32 cellular contexts compared by ENCODE assay signal in the genomic region with DNA sequence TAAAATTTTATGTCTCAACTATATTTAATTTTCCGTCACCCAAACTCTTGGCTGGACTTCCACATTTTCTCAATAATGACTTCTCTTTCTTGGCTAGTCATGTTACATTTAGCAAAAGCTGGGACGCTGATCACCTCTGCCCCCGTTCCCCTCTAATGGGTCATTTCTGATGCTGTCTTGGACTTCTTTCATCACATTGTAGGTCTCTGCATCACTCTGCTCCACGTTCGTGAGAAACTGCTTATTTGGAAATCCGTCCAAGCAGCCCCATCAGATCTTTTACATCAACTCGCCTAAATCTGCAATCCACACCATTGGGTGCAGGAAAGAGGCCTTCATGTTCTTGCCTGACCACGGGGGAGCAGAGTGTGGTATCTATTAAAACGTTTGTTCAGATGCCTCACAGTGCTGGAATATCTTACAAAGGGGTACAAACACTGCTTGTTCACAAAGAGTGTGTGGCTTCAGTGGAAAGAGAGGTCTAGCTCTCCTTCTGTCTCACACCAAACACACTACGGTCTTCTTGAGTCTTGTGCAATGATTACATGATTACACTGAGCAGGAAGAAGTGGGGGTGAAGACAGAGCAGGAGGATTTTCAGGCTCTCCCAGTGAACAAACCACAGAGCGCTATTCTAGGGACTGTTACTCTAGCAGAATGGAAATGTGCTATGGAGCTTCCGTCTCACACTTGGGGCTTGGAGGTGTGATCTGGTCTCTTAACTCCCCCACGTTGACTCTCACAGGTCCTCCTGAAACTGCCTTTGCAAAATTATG.
DNase-seq lines count a peak whose midpoint lies in the region; ATAC-seq and TF ChIP-seq lines count a peak whose summit lies in the region.
"Had no signal": no experiment of that assay in that cellular context is flagged by ENCODE, and none has a peak within 500 bp of the region (broad histone marks: within the 10 kb centered on the region; RNA-seq: fewer than 3 reads in every experiment).

No MANE protein-coding gene starts in this region.

- no peak overlapping the region for H2AFZ ChIP-seq in Loucy (ENCODE audit: low read length)
- H2AFZ ChIP-seq: neural progenitor cell had no signal

- DNase-seq in GDM1 (lab: John Stamatoyannopoulos, UW) = peak; percentile 55
- DNase-seq in SKM-1 (lab: John Stamatoyannopoulos, UW; ENCODE audit: unreplicated experiment) = peak; percentile 90
- no peak for DNase-seq in natural killer cell treated with Interleukin-12 subunit alpha and Interleukin-12 subunit beta and Interleukin-15 and Interleukin-18, amount 100 ng/mL, for 72 hours (ENCODE audit: low spot score)
- no peak for DNase-seq in NCI-H2107 (lab: John Stamatoyannopoulos, UW)
- no peak for DNase-seq in cerebellar cortex (ENCODE audit: low spot score)
- no peak for DNase-seq in HuH-7.5 (ENCODE audit: low spot score)
- DNase-seq: activated CD4-positive, alpha-beta T cell treated with anti-CD3 and anti-CD28 coated beads, Interleukin-2, amount 50 U/mL, for 4 hours; activated CD4-positive, CD25-positive, alpha-beta regulatory T cell; activated CD8-positive, alpha-beta memory T cell treated with anti-CD3 and anti-CD28 coated beads, Interleukin-2, amount 50 U/mL, for 4 hours; Calu3; DND-41; effector memory CD8-positive, alpha-beta T cell; erythroblast; foreskin keratinocyte; H9; heart right ventricle; Karpas-422; NCI-H2081 treated with DMSO at 0.1 percent for 48 hours; NCI-H446; NCI-H82; posterior cingulate gyrus; SHP77; stimulated activated CD4-positive, alpha-beta T cell treated with anti-CD3 and anti-CD28 coated beads, Interleukin-4, amount 100 ng/mL, for 24 hours; substantia nigra had no signal

- peaks cover 3% of the 10 kb centered on the region; the same call in 1 of the 2 replicates for H3F3A ChIP-seq in Loucy (ENCODE audit: low read depth)

- H3K9me2 ChIP-seq in Loucy (replicated peaks; ENCODE audit: low read depth, low read length) = no peaks in the 10 kb centered on the region

- H3K9me3 ChIP-seq in Loucy (ENCODE audit: insufficient read depth, low read depth, low read length) = no peaks in the 10 kb centered on the region
- H3K9me3 ChIP-seq: breast epithelium had no signal

- H4K20me1 ChIP-seq in Loucy (ENCODE audit: insufficient read depth, low read length, poor library complexity, severe bottlenecking) = no peaks in the 10 kb centered on the region

- H3K79me2 ChIP-seq in Loucy (ENCODE audit: insufficient read depth, low read length) = no peaks in the 10 kb centered on the region

- no peak for TF ChIP-seq CTCF in Loucy (conservative IDR thresholded peaks at IDR 0.05; ENCODE audit: low read length)

- H3K4me3 Mint-ChIP-seq in natural killer cell treated with Interleukin-12 subunit alpha and Interleukin-12 subunit beta and Interleukin-15 and Interleukin-18, amount 100 ng/mL, for 72 hours = no peak overlapping the region
- H3K4me3 Mint-ChIP-seq: activated naive CD4-positive, alpha-beta T cell treated with anti-CD3 and anti-CD28 coated beads, Interleukin-2, amount 50 U/mL, for 24 hours; effector memory CD8-positive, alpha-beta T cell; H9; neural progenitor cell; stimulated activated effector memory CD8-positive, alpha-beta T cell treated with anti-CD3 and anti-CD28 coated beads, Interleukin-12 subunit alpha, Interleukin-12 subunit beta, amount 100 ng/mL, for 72 hours; type B pancreatic cell had no signal

- peaks cover 54% of the 10 kb centered on the region for H3K4me1 ChIP-seq in Loucy (ENCODE audit: insufficient read depth, low read length, poor library complexity, severe bottlenecking)
- H3K4me1 ChIP-seq: breast epithelium, neural progenitor cell had no signal

- no peak overlapping the region for H3K27ac Mint-ChIP-seq in natural killer cell treated with Interleukin-12 subunit alpha and Interleukin-12 subunit beta and Interleukin-15 and Interleukin-18, amount 100 ng/mL, for 72 hours
- H3K27ac Mint-ChIP-seq: activated naive CD4-positive, alpha-beta T cell treated with anti-CD3 and anti-CD28 coated beads, Interleukin-2, amount 50 U/mL, for 24 hours; effector memory CD8-positive, alpha-beta T cell; H9; neural progenitor cell; stimulated activated effector memory CD8-positive, alpha-beta T cell treated with anti-CD3 and anti-CD28 coated beads, Interleukin-12 subunit alpha, Interleukin-12 subunit beta, amount 100 ng/mL, for 72 hours; type B pancreatic cell had no signal

- ATAC-seq in natural killer cell treated with Interleukin-12 subunit alpha and Interleukin-12 subunit beta and Interleukin-15 and Interleukin-18, amount 100 ng/mL, for 72 hours = peak; percentile 31 to 41
- ATAC-seq: effector memory CD8-positive, alpha-beta T cell; foreskin keratinocyte; heart right ventricle; sciatic nerve; stimulated activated effector memory CD8-positive, alpha-beta T cell treated with anti-CD3 and anti-CD28 coated beads, Interleukin-12 subunit alpha, Interleukin-12 subunit beta, amount 100 ng/mL, for 72 hours had no signal

- H3K4me1 Mint-ChIP-seq in natural killer cell treated with Interleukin-12 subunit alpha and Interleukin-12 subunit beta and Interleukin-15 and Interleukin-18, amount 100 ng/mL, for 72 hours (ENCODE audit: low read depth in 2 of 2) = peaks cover 18 to 21% of the 10 kb centered on the region in 2 donors
- H3K4me1 Mint-ChIP-seq: H9 had no signal

- H3K9ac ChIP-seq in Loucy (ENCODE audit: low read depth, low read length, poor library complexity, severe bottlenecking) = no peak overlapping the region
- H3K9ac ChIP-seq: neural progenitor cell had no signal

- no peak overlapping the region for H3K4me3 ChIP-seq in Loucy (ENCODE audit: low read length, poor library complexity, severe bottlenecking)
- H3K4me3 ChIP-seq: breast epithelium, heart right ventricle, lung, neural progenitor cell had no signal

- H3K36me3 ChIP-seq in Loucy (ENCODE audit: insufficient read depth, low read length) = no peaks in the 10 kb centered on the region
- H3K36me3 ChIP-seq: breast epithelium, heart right ventricle, neural progenitor cell had no signal

- H3K27me3 ChIP-seq in Loucy (ENCODE audit: insufficient read depth, low read length, poor library complexity, severe bottlenecking) = no peaks in the 10 kb centered on the region
- H3K27me3 ChIP-seq: breast epithelium, foreskin keratinocyte, neural progenitor cell had no signal

- peaks cover 50% of the 10 kb centered on the region in 2 donors for H3K27me3 Mint-ChIP-seq in natural killer cell treated with Interleukin-12 subunit alpha and Interleukin-12 subunit beta and Interleukin-15 and Interleukin-18, amount 100 ng/mL, for 72 hours
- H3K27me3 Mint-ChIP-seq: type B pancreatic cell had no signal

- H3K9me3 Mint-ChIP-seq in natural killer cell treated with Interleukin-12 subunit alpha and Interleukin-12 subunit beta and Interleukin-15 and Interleukin-18, amount 100 ng/mL, for 72 hours = peaks cover 3% of the 10 kb centered on the region
- H3K9me3 Mint-ChIP-seq: activated naive CD4-positive, alpha-beta T cell treated with anti-CD3 and anti-CD28 coated beads, Interleukin-2, amount 50 U/mL, for 24 hours; stimulated activated effector memory CD8-positive, alpha-beta T cell treated with anti-CD3 and anti-CD28 coated beads, Interleukin-12 subunit alpha, Interleukin-12 subunit beta, amount 100 ng/mL, for 72 hours had no signal

- no peaks in the 10 kb centered on the region for H3K36me3 Mint-ChIP-seq in natural killer cell treated with Interleukin-12 subunit alpha and Interleukin-12 subunit beta and Interleukin-15 and Interleukin-18, amount 100 ng/mL, for 72 hours
- H3K36me3 Mint-ChIP-seq: activated naive CD4-positive, alpha-beta T cell treated with anti-CD3 and anti-CD28 coated beads, Interleukin-2, amount 50 U/mL, for 24 hours; neural progenitor cell; stimulated activated effector memory CD8-positive, alpha-beta T cell treated with anti-CD3 and anti-CD28 coated beads, Interleukin-12 subunit alpha, Interleukin-12 subunit beta, amount 100 ng/mL, for 72 hours had no signal

- H3K4me2 ChIP-seq in Loucy (ENCODE audit: low read depth, low read length, poor library complexity, severe bottlenecking) = peak overlapping the region; percentile 28
- H3K4me2 ChIP-seq: neural progenitor cell had no signal

Comparison
In these comparisons a context has a peak if more than half of its experiments do, and no peak if none do; other contexts are left out.
1. DNase-seq: peak in GDM1 (single experiment) and SKM-1 (single experiment); none in natural killer cell treated with Interleukin-12 subunit alpha and Interleukin-12 subunit beta and Interleukin-15 and Interleukin-18, amount 100 ng/mL, for 72 hours (single experiment), NCI-H2107 (single experiment), cerebellar cortex (single experiment) and HuH-7.5 (single experiment).